22 cellular contexts compared by ENCODE assay signal in genomic region chr6:144855812-144856531, GRCh38.
"Had no signal": no experiment of that assay in that cellular context is flagged by ENCODE, and none has a peak within 500 bp of the region (broad histone marks: within the 10 kb centered on the region; RNA-seq: fewer than 3 reads in every experiment).

No MANE protein-coding gene starts in this region.

- H3K4me3 Mint-ChIP-seq: activated CD4-positive, alpha-beta T cell treated with anti-CD3 and anti-CD28 coated beads, Interleukin-2, amount 10 ng/mL, durations not matched to agents 7 days and 5 days; activated CD8-positive, alpha-beta memory T cell treated with anti-CD3 and anti-CD28 coated beads, Interleukin-2, amount 10 ng/mL, durations not matched to agents 7 days and 5 days; activated CD8-positive, alpha-beta T cell treated with anti-CD3 and anti-CD28 coated beads for 36 hours; activated naive CD4-positive, alpha-beta T cell treated with anti-CD3 and anti-CD28 coated beads, Interleukin-2, amount 10 ng/mL, durations not matched to agents 7 days and 5 days; mesothelial cell of epicardium; nephron had no signal

- H3K27me3 Mint-ChIP-seq: activated CD8-positive, alpha-beta T cell treated with anti-CD3 and anti-CD28 coated beads for 36 hours had no signal

- H3K4me1 ChIP-seq: foreskin keratinocyte, parathyroid adenoma had no signal

- H3K27ac ChIP-seq: foreskin keratinocyte, hepatocyte, left ventricle myocardium inferior, parathyroid adenoma, VCaP had no signal

- H3K4me1 Mint-ChIP-seq: activated CD4-positive, alpha-beta T cell treated with anti-CD3 and anti-CD28 coated beads, Interleukin-2, amount 10 ng/mL, durations not matched to agents 7 days and 5 days; activated naive CD4-positive, alpha-beta T cell treated with anti-CD3 and anti-CD28 coated beads, Interleukin-2, amount 10 ng/mL, durations not matched to agents 7 days and 5 days; mesothelial cell of epicardium; nephron had no signal

- H3K9me3 ChIP-seq: left ventricle myocardium inferior had no signal

- H3K9me3 Mint-ChIP-seq: activated CD4-positive, alpha-beta T cell treated with anti-CD3 and anti-CD28 coated beads, Interleukin-2, amount 10 ng/mL, durations not matched to agents 7 days and 5 days; activated CD8-positive, alpha-beta T cell treated with anti-CD3 and anti-CD28 coated beads for 36 hours; activated naive CD4-positive, alpha-beta T cell treated with anti-CD3 and anti-CD28 coated beads, Interleukin-2, amount 10 ng/mL, durations not matched to agents 7 days and 5 days had no signal

- H3K4me3 ChIP-seq: hepatocyte, left ventricle myocardium inferior had no signal

- H3K27me3 ChIP-seq: hepatocyte had no signal

- ATAC-seq: activated CD8-positive, alpha-beta memory T cell treated with anti-CD3 and anti-CD28 coated beads, Interleukin-2, amount 10 ng/mL, durations not matched to agents 7 days and 5 days; activated CD8-positive, alpha-beta T cell treated with anti-CD3 and anti-CD28 coated beads for 36 hours; foreskin keratinocyte; right cardiac atrium; stimulated activated naive CD8-positive, alpha-beta T cell treated with anti-CD3 and anti-CD28 coated beads, Interleukin-15, Interleukin-2, amounts not matched to agents 100 U/mL and 50 U/mL, for 24 hours had no signal

- H3K79me2 ChIP-seq: hepatocyte, parathyroid adenoma had no signal

- H2AFZ ChIP-seq: hepatocyte, parathyroid adenoma had no signal

- DNase-seq: activated CD4-positive, alpha-beta T cell treated with anti-CD3 and anti-CD28 coated beads, Interleukin-2, amount 10 ng/mL, durations not matched to agents 7 days and 5 days; activated CD4-positive, CD25-positive, alpha-beta regulatory T cell treated with anti-CD3 and anti-CD28 coated beads, Interleukin-2, amount 50 U/mL, for 72 hours; activated CD8-positive, alpha-beta memory T cell treated with anti-CD3 and anti-CD28 coated beads, Interleukin-2, amount 10 ng/mL, durations not matched to agents 7 days and 5 days; activated CD8-positive, alpha-beta T cell treated with anti-CD3 and anti-CD28 coated beads for 36 hours; activated effector memory CD4-positive, alpha-beta T cell treated with anti-CD3 and anti-CD28 coated beads, Interleukin-2, amount 50 U/mL, for 16 hours; activated naive CD4-positive, alpha-beta T cell treated with anti-CD3 and anti-CD28 coated beads, Interleukin-2, amount 10 ng/mL, durations not matched to agents 7 days and 5 days; activated T-cell treated with anti-CD3 and anti-CD28 coated beads for 4 hours; amygdala; cerebellar nuclear complex; cortex of kidney; erythroblast; foreskin keratinocyte; left ventricle myocardium inferior; right cardiac atrium; stimulated activated CD4-positive, alpha-beta T cell treated with anti-CD3 and anti-CD28 coated beads, Interleukin-12 subunit alpha, Interleukin-12 subunit beta, amount 100 ng/mL, for 4 hours; stimulated activated CD4-positive, alpha-beta T cell treated with anti-CD3 and anti-CD28 coated beads, Interleukin-4, amount 100 ng/mL, for 4 hours; stimulated activated naive CD8-positive, alpha-beta T cell treated with anti-CD3 and anti-CD28 coated beads, Interleukin-15, Interleukin-2, amounts not matched to agents 100 U/mL and 50 U/mL, for 24 hours had no signal

- H3K27ac Mint-ChIP-seq: activated CD4-positive, alpha-beta T cell treated with anti-CD3 and anti-CD28 coated beads, Interleukin-2, amount 10 ng/mL, durations not matched to agents 7 days and 5 days; activated CD8-positive, alpha-beta memory T cell treated with anti-CD3 and anti-CD28 coated beads, Interleukin-2, amount 10 ng/mL, durations not matched to agents 7 days and 5 days; activated CD8-positive, alpha-beta T cell treated with anti-CD3 and anti-CD28 coated beads for 36 hours; activated naive CD4-positive, alpha-beta T cell treated with anti-CD3 and anti-CD28 coated beads, Interleukin-2, amount 10 ng/mL, durations not matched to agents 7 days and 5 days; nephron had no signal

- H3K4me2 ChIP-seq: hepatocyte had no signal

- H3K9ac ChIP-seq: parathyroid adenoma had no signal
